11 cellular contexts compared by ENCODE assay signal in the genomic region with DNA sequence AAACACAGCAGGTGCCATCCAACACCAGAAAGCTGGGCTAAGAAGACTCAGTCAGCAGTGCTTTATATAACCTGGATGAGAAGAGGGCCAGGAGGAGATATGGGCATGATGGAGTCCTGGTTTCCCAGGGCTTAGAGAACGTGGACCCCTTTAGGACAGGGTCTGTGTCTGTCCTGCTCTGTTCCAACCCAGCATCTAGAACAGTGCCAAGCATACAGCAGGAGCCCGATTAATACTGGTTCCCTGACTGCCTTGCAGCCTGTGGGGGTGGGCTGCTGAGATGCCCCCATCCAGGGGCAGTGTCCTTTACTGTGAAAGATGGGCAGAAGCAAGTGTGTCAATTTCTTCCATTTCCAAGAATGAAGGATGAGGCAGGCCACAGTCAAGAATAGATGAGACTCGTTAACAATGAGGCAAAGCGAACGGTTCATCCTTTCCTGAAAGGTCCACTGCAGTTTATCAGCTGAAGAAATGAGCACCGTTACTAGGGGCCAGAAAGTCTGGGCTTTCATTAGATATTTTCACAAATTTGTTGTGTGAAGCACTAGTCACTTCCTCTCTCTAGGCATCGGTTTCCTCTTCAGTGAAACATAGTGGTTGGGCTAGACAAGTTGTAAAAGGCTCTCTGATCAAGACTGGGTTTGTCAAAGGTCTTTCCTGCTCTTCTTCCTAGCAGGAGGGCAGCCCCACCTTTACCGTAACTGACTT.
DNase-seq lines count a peak whose midpoint lies in the region; ATAC-seq and TF ChIP-seq lines count a peak whose summit lies in the region.
"Had no signal": no experiment of that assay in that cellular context is flagged by ENCODE, and none has a peak within 500 bp of the region (broad histone marks: within the 10 kb centered on the region; RNA-seq: fewer than 3 reads in every experiment).

No MANE protein-coding gene starts in this region.

- H3K4me3 ChIP-seq in H7 (ENCODE audit: insufficient read depth, low read depth, low read length) (no peak overlapping the region), endodermal cell (ENCODE audit: low read length) (no peak overlapping the region), mesendoderm (ENCODE audit: low read length) (no peak overlapping the region)
- H3K4me3 ChIP-seq: hepatocyte, neural progenitor cell had no signal

- H3K4me1 ChIP-seq in endodermal cell (ENCODE audit: control insufficient read depth, insufficient read depth, low read length) (no peaks in the 10 kb centered on the region), mesendoderm (ENCODE audit: control insufficient read depth, low read depth, low read length) (peaks cover 2% of the 10 kb centered on the region)

- no peak overlapping the region for H3K4me3 Mint-ChIP-seq in activated T-cell treated with anti-CD3 and anti-CD28 coated beads, Interleukin-2, amount 50 U/mL, for 24 hours
- H3K4me3 Mint-ChIP-seq in effector memory CD8-positive, alpha-beta T cell, result peak overlapping the region; percentile 64 to 70
- no peak overlapping the region for H3K4me3 Mint-ChIP-seq in endodermal cell
- H3K4me3 Mint-ChIP-seq: neural progenitor cell had no signal

- no peak overlapping the region for H2BK15ac ChIP-seq in mesendoderm (replicated peaks; ENCODE audit: low read depth)

- no peak for TF ChIP-seq CTCF in endodermal cell (conservative IDR thresholded peaks at IDR 0.05)

- no peak overlapping the region for H3K23ac ChIP-seq in mesendoderm (ENCODE audit: low read length)

- no peak overlapping the region for H4K5ac ChIP-seq in mesendoderm (ENCODE audit: low read length)

- H3K56ac ChIP-seq in mesendoderm (ENCODE audit: low read length), result no peak overlapping the region

- no peaks in the 10 kb centered on the region for H3K36me3 Mint-ChIP-seq in activated T-cell treated with anti-CD3 and anti-CD28 coated beads, Interleukin-2, amount 50 U/mL, for 24 hours (ENCODE audit: low read depth)
- H3K36me3 Mint-ChIP-seq in effector memory CD8-positive, alpha-beta T cell (ENCODE audit: insufficient read depth), result peaks cover 3% of the 10 kb centered on the region
- no peaks in the 10 kb centered on the region for H3K36me3 Mint-ChIP-seq in endodermal cell (ENCODE audit: low read depth)
- H3K36me3 Mint-ChIP-seq: neural progenitor cell had no signal

- WGBS in endodermal cell (ENCODE audit: insufficient coverage in 1 of 2, insufficient read length in 1 of 2), 2 experiments, result 90% methylated on average over 7 to 8 of the region's 8 CpGs
- no CpG with 5 or more reads among the region's 8 CpGs for WGBS in mesendoderm (ENCODE audit: extremely low coverage, insufficient coverage, low lambda C conversion rate)

- DNase-seq in activated T-cell treated with anti-CD3 and anti-CD28 coated beads, Interleukin-2, amount 50 U/mL, for 24 hours, result no peak
- no peak for DNase-seq in activated T-cell treated with anti-CD3 and anti-CD28 coated beads, Interleukin-2, amount 50 U/mL, for 1 hour
- DNase-seq in NOMO-1 treated with dmso at 0.1 percent for 144 hours (lab: John Stamatoyannopoulos, UW; ENCODE audit: unreplicated experiment), result peak; percentile 72
- DNase-seq in effector memory CD8-positive, alpha-beta T cell, result peak; percentile 14 to 31 (median 17)
- no peak for DNase-seq in stimulated activated naive CD8-positive, alpha-beta T cell treated with anti-CD3 and anti-CD28 coated beads, Interleukin-15, Interleukin-2, amounts not matched to agents 100 U/mL and 50 U/mL, for 24 hours
- no peak for DNase-seq in H7
- DNase-seq in endodermal cell, result no peak
- DNase-seq in mesendoderm, result no peak
- DNase-seq: NCI-H187 treated with DMSO at 0.1 percent for 48 hours had no signal

- no peaks in the 10 kb centered on the region for H3K79me1 ChIP-seq in mesendoderm (ENCODE audit: low read length)

- H3K4ac ChIP-seq in mesendoderm (ENCODE audit: low read depth, low read length), result no peak overlapping the region

- no peaks in the 10 kb centered on the region for H3K9me3 Mint-ChIP-seq in activated T-cell treated with anti-CD3 and anti-CD28 coated beads, Interleukin-2, amount 50 U/mL, for 24 hours
- H3K9me3 Mint-ChIP-seq in effector memory CD8-positive, alpha-beta T cell, result no peaks in the 10 kb centered on the region
- H3K9me3 Mint-ChIP-seq in endodermal cell, result no peaks in the 10 kb centered on the region
- H3K9me3 Mint-ChIP-seq: neural progenitor cell had no signal

- no peak overlapping the region for H3K18ac ChIP-seq in mesendoderm (ENCODE audit: low read length)

- H4K8ac ChIP-seq in mesendoderm (ENCODE audit: low read depth, low read length), result no peak overlapping the region

- H2BK120ac ChIP-seq in mesendoderm (ENCODE audit: low read depth, low read length), result no peak overlapping the region

- no peaks in the 10 kb centered on the region for H3K79me2 ChIP-seq in mesendoderm (ENCODE audit: control insufficient read depth, insufficient read depth, low read length)
- H3K79me2 ChIP-seq: hepatocyte had no signal

- H3K27me3 ChIP-seq in H7 (ENCODE audit: control insufficient read depth, insufficient read depth, low read length) (no peaks in the 10 kb centered on the region), endodermal cell (ENCODE audit: control insufficient read depth, insufficient read depth, low read length, poor library complexity, severe bottlenecking) (no peaks in the 10 kb centered on the region), mesendoderm (ENCODE audit: insufficient read depth, low read length, poor library complexity) (no peaks in the 10 kb centered on the region)
- H3K27me3 ChIP-seq: hepatocyte, neural progenitor cell had no signal

- H3K27ac Mint-ChIP-seq in activated T-cell treated with anti-CD3 and anti-CD28 coated beads, Interleukin-2, amount 50 U/mL, for 24 hours, result peak overlapping the region; percentile 80
- peak overlapping the region; percentile 96 to 99 for H3K27ac Mint-ChIP-seq in effector memory CD8-positive, alpha-beta T cell
- no peak overlapping the region for H3K27ac Mint-ChIP-seq in endodermal cell

- peaks cover 19% of the 10 kb centered on the region for H3K4me1 Mint-ChIP-seq in activated T-cell treated with anti-CD3 and anti-CD28 coated beads, Interleukin-2, amount 50 U/mL, for 24 hours (ENCODE audit: low read depth)
- H3K4me1 Mint-ChIP-seq in effector memory CD8-positive, alpha-beta T cell (ENCODE audit: low read depth in 2 of 2), result peaks cover 24 to 31% of the 10 kb centered on the region in 2 donors
- peaks cover 23% of the 10 kb centered on the region for H3K4me1 Mint-ChIP-seq in endodermal cell

- H3K27me3 Mint-ChIP-seq in activated T-cell treated with anti-CD3 and anti-CD28 coated beads, Interleukin-2, amount 50 U/mL, for 24 hours, result no peaks in the 10 kb centered on the region
- no peaks in the 10 kb centered on the region for H3K27me3 Mint-ChIP-seq in effector memory CD8-positive, alpha-beta T cell
- peaks cover 1% of the 10 kb centered on the region for H3K27me3 Mint-ChIP-seq in endodermal cell (ENCODE audit: insufficient read depth)

- H3K4me2 ChIP-seq in mesendoderm (ENCODE audit: low read length), result no peak overlapping the region
- H3K4me2 ChIP-seq: hepatocyte, neural progenitor cell had no signal

- H3K9me3 ChIP-seq in endodermal cell (ENCODE audit: control insufficient read depth, low read length), result no peaks in the 10 kb centered on the region

- H2AK5ac ChIP-seq in mesendoderm (ENCODE audit: low read length), result no peak overlapping the region

- H2BK5ac ChIP-seq in mesendoderm (ENCODE audit: low read length), result no peak overlapping the region

- H3K9ac ChIP-seq in endodermal cell (ENCODE audit: extremely low read depth, low read length, poor library complexity, severe bottlenecking), result no peak overlapping the region
- H3K9ac ChIP-seq in mesendoderm (ENCODE audit: low read length), result no peak overlapping the region
- H3K9ac ChIP-seq: neural progenitor cell had no signal

- H3K36me3 ChIP-seq in H7 (replicated peaks; ENCODE audit: control insufficient read depth, insufficient read depth, low read length) (no peaks in the 10 kb centered on the region), endodermal cell (ENCODE audit: control insufficient read depth, insufficient read depth, low read length) (no peaks in the 10 kb centered on the region), mesendoderm (ENCODE audit: control insufficient read depth, insufficient read depth, low read length) (no peaks in the 10 kb centered on the region)
- H3K36me3 ChIP-seq: neural progenitor cell had no signal

- peak; percentile 94 for ATAC-seq in effector memory CD8-positive, alpha-beta T cell (replicated peaks)
- peak; percentile 28 for ATAC-seq in stimulated activated naive CD8-positive, alpha-beta T cell treated with anti-CD3 and anti-CD28 coated beads, Interleukin-15, Interleukin-2, amounts not matched to agents 100 U/mL and 50 U/mL, for 24 hours

- H3K27ac ChIP-seq in endodermal cell (ENCODE audit: low read depth, low read length), result no peak overlapping the region
- no peak overlapping the region for H3K27ac ChIP-seq in mesendoderm (ENCODE audit: low read depth, low read length)
- H3K27ac ChIP-seq: hepatocyte, neural progenitor cell had no signal

Comparison
In these comparisons a context has a peak if more than half of its experiments do, and no peak if none do; other contexts are left out.
1. DNase-seq: peak in NOMO-1 treated with dmso at 0.1 percent for 144 hours (single experiment) and effector memory CD8-positive, alpha-beta T cell (3 of 3); none in activated T-cell treated with anti-CD3 and anti-CD28 coated beads, Interleukin-2, amount 50 U/mL, for 24 hours (single experiment), activated T-cell treated with anti-CD3 and anti-CD28 coated beads, Interleukin-2, amount 50 U/mL, for 1 hour (single experiment), stimulated activated naive CD8-positive, alpha-beta T cell treated with anti-CD3 and anti-CD28 coated beads, Interleukin-15, Interleukin-2, amounts not matched to agents 100 U/mL and 50 U/mL, for 24 hours (single experiment), H7 (single experiment), endodermal cell (single experiment) and mesendoderm (single experiment).
2. H3K4me3 Mint-ChIP-seq: peak in effector memory CD8-positive, alpha-beta T cell (2 of 2); none in activated T-cell treated with anti-CD3 and anti-CD28 coated beads, Interleukin-2, amount 50 U/mL, for 24 hours (single experiment) and endodermal cell (single experiment).